In the genomic region with DNA sequence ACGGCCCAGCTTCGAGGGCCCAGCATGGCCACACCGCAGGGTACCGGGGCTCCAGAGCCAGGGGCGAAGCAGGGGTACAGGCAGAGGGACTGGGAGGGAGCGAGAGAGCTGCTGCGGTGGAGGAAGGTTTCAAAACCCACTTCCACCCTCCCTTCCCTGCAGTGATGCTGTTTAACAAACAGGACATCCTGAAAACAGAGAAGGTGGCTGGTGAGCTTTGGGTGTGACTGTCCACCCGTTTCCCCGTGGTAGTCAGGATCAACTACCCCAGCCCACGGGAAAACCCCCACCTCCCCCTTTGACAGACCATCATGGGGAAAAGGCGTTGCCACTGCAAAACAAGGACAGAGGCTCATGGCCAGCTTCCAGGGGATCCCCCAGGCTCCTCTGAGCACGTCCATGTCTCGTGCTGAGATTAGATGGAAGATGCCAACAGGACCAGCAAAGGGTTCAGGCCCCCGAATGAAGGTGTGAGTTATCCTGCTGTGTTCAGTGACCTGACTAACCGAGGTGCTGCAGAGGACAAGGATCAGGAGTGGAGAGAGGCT, we compare ENCODE assay signal across 17 cellular contexts. TPM values are rescaled to one million over a fixed set of nuclear protein-coding genes. Genes with fewer than 3 reads are reported as not detected.
DNase-seq lines count a peak whose midpoint lies in the region; ATAC-seq and TF ChIP-seq lines count a peak whose summit lies in the region.
"Had no signal": no experiment of that assay in that cellular context is flagged by ENCODE, and none has a peak within 500 bp of the region (broad histone marks: within the 10 kb centered on the region; RNA-seq: fewer than 3 reads in every experiment).

No MANE protein-coding gene starts in this region.

- H3K27me3 Mint-ChIP-seq in CD4-positive, alpha-beta T cell: no peaks in the 10 kb centered on the region
- H3K27me3 Mint-ChIP-seq in central memory CD8-positive, alpha-beta T cell: no peaks in the 10 kb centered on the region
- H3K27me3 Mint-ChIP-seq: memory B cell had no signal

- no peak overlapping the region for H3K4me3 Mint-ChIP-seq in CD4-positive, alpha-beta T cell
- H3K4me3 Mint-ChIP-seq in central memory CD8-positive, alpha-beta T cell: no peak overlapping the region
- H3K4me3 Mint-ChIP-seq: memory B cell had no signal

- H3K4me1 ChIP-seq in neutrophil (ENCODE audit: control insufficient read depth in 1 of 2, insufficient read depth in 1 of 2, low read depth in 1 of 2, low read length in 1 of 2): peaks cover 0 to 47% of the 10 kb centered on the region in 2 experiments
- H3K4me1 ChIP-seq: Peyer's patch, transverse colon had no signal

- intact Hi-C loops in CD4-positive, alpha-beta T cell (cut with DNase I, micrococcal nuclease): no loop called here

- POLR2A ChIA-PET in CD4-positive, alpha-beta T cell (lab: Charles Lee): interaction anchor here (1.5 to 1.9 kb wide), 2 partner anchors 22 to 35 kb away, joined by 3 to 7 read pairs; no protein-coding TSS in a partner anchor

- DNase-seq in CD4-positive, alpha-beta T cell: no peak
- DNase-seq in GM13977 (ENCODE audit: low spot score): peak; percentile 16
- no peak for DNase-seq in central memory CD8-positive, alpha-beta T cell (ENCODE audit: low spot score in 2 of 2)
- DNase-seq in NCI-H2081 treated with DMSO at 0.1 percent for 48 hours (lab: John Stamatoyannopoulos, UW): no peak
- DNase-seq: DMS53, HCEC 1CT, head of caudate nucleus, NCI-H1105, NCI-H2171, NCI-H774, transverse colon had no signal

- in situ Hi-C loops in GM13977 (cut with MboI; ENCODE audit: low pct_unique_long_range_greater_than_20kb, low sequenced_read_pairs, unreplicated experiment): no loop called here

- H3K36me3 ChIP-seq in neutrophil: no peaks in the 10 kb centered on the region
- H3K36me3 ChIP-seq: Peyer's patch, transverse colon had no signal

- H3K27me3 ChIP-seq in CD4-positive, alpha-beta T cell (ENCODE audit: control insufficient read depth, insufficient read depth, low read length): no peaks in the 10 kb centered on the region
- H3K27me3 ChIP-seq in neutrophil: no peaks in the 10 kb centered on the region
- H3K27me3 ChIP-seq: Peyer's patch, transverse colon had no signal

- peak; percentile 56 for ATAC-seq in CD4-positive, alpha-beta T cell (ENCODE audit: poor library complexity)
- peak; percentile 19 for ATAC-seq in central memory CD8-positive, alpha-beta T cell (replicated peaks; ENCODE audit: extremely low read depth, poor library complexity, severe bottlenecking)
- ATAC-seq in GM21390 (IDR thresholded peaks at IDR 0.05; ENCODE audit: unreplicated experiment) (no peak), HG03565 (IDR thresholded peaks at IDR 0.05; ENCODE audit: unreplicated experiment) (no peak)

- H3K9me3 Mint-ChIP-seq in CD4-positive, alpha-beta T cell: no peaks in the 10 kb centered on the region
- H3K9me3 Mint-ChIP-seq in central memory CD8-positive, alpha-beta T cell: no peaks in the 10 kb centered on the region
- H3K9me3 Mint-ChIP-seq: memory B cell had no signal

- no peaks in the 10 kb centered on the region for H3K9me3 ChIP-seq in CD4-positive, alpha-beta T cell (ENCODE audit: control insufficient read depth, low read length)
- no peaks in the 10 kb centered on the region for H3K9me3 ChIP-seq in neutrophil
- H3K9me3 ChIP-seq: Peyer's patch, transverse colon had no signal

- H3K36me3 Mint-ChIP-seq in CD4-positive, alpha-beta T cell (ENCODE audit: low read depth): no peaks in the 10 kb centered on the region
- H3K36me3 Mint-ChIP-seq in central memory CD8-positive, alpha-beta T cell (ENCODE audit: insufficient read depth): no peaks in the 10 kb centered on the region
- H3K36me3 Mint-ChIP-seq: memory B cell had no signal

- H3K27ac Mint-ChIP-seq in CD4-positive, alpha-beta T cell: peak overlapping the region; percentile 4
- peak overlapping the region; percentile 57 for H3K27ac Mint-ChIP-seq in central memory CD8-positive, alpha-beta T cell (ENCODE audit: low read depth)

- no peak overlapping the region for H3K27ac ChIP-seq in CD4-positive, alpha-beta T cell (ENCODE audit: low read depth, low read length)
- H3K27ac ChIP-seq in neutrophil: peak overlapping the region; percentile 96
- H3K27ac ChIP-seq: Peyer's patch, transverse colon, VCaP had no signal

- H3K4me1 Mint-ChIP-seq in CD4-positive, alpha-beta T cell (ENCODE audit: low read depth): no peaks in the 10 kb centered on the region
- no peaks in the 10 kb centered on the region for H3K4me1 Mint-ChIP-seq in central memory CD8-positive, alpha-beta T cell

- H3K4me3 ChIP-seq in neutrophil (ENCODE audit: low read depth in 1 of 2, low read length in 1 of 2): peak overlapping the region; percentile 47 to 56
- H3K4me3 ChIP-seq: Peyer's patch, transverse colon had no signal

- CTCF ChIA-PET in CD4-positive, alpha-beta T cell (lab: Charles Lee): no interaction called here

- TF ChIP-seq CTCF in CD4-positive, alpha-beta T cell (IDR thresholded peaks at IDR 0.05): no peak
- TF ChIP-seq CTCF in GM13977 (IDR thresholded peaks at IDR 0.05; ENCODE audit: extremely low read depth, insufficient read depth, missing control alignments): no peak
- no peak for TF ChIP-seq CTCF in neutrophil (IDR thresholded peaks at IDR 0.05)

RNA-seq across cellular contexts. Expression of a gene that starts 12.9 kb away (rescaled TPM):
- total RNA-seq in CD4-positive, alpha-beta T cell: 10 to 100 TPM; 17.7 to 19.0 TPM

RNA-seq across cellular contexts. Expression of a gene that starts 42.3 kb away (rescaled TPM):
- total RNA-seq in CD4-positive, alpha-beta T cell: 1 to 10 TPM; 3.1 to 3.6 TPM

Comparison
In these comparisons a context has a peak if more than half of its experiments do, and no peak if none do; other contexts are left out.
1. ATAC-seq: peak in CD4-positive, alpha-beta T cell (single experiment) and central memory CD8-positive, alpha-beta T cell (single experiment); none in GM21390 (single experiment) and HG03565 (single experiment).